In the genomic region with DNA sequence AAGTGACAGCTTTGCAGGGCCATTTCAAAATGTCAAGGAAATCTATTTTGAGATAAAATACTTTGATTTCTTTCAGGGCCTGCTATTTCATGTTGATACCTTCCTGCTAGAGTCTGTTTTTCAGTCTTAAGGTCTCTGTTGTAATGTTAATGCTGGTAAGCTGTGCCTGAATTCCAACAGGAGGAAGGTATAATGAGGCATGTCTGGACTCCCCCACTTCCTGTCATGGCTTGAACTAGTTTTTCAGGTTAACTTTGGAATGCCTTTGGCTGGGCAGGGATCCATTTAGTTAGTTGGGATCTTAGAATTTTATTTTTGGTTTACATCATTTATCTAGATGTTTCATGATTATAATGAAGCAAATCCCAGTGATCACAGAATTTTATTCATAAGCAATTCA, we compare ENCODE assay signal across 28 cellular contexts.
"Had no signal": no experiment of that assay in that cellular context is flagged by ENCODE, and none has a peak within 500 bp of the region (broad histone marks: within the 10 kb centered on the region; RNA-seq: fewer than 3 reads in every experiment).

No MANE protein-coding gene starts in this region.

- H3K4me1 Mint-ChIP-seq: activated naive CD4-positive, alpha-beta T cell treated with anti-CD3 and anti-CD28 coated beads, Interleukin-2, amount 50 U/mL, for 24 hours; brain; naive thymus-derived CD8-positive, alpha-beta T cell; stimulated activated naive B cell treated with anti-CD40 and anti-IgM and Interleukin-4, amounts not matched to agents 10 μg/mL and 1 μg/mL and 100 μg/mL, for 72 hours had no signal

- H3K36me3 ChIP-seq: esophagus squamous epithelium, gastroesophageal sphincter, heart left ventricle, lower lobe of right lung, sigmoid colon, vagina had no signal

- ATAC-seq: activated CD8-positive, alpha-beta T cell treated with anti-CD3 and anti-CD28 coated beads, Interleukin-2, amount 10 ng/mL, durations not matched to agents 7 days and 5 days; gastroesophageal sphincter; heart left ventricle; left lobe of liver; lower lobe of right lung; naive thymus-derived CD8-positive, alpha-beta T cell; stimulated activated naive B cell treated with anti-CD40 and anti-IgM and Interleukin-4, amounts not matched to agents 10 μg/mL and 1 μg/mL and 100 μg/mL, for 72 hours had no signal

- H3K9me3 Mint-ChIP-seq: activated naive CD4-positive, alpha-beta T cell treated with anti-CD3 and anti-CD28 coated beads, Interleukin-2, amount 50 U/mL, for 24 hours; activated T-helper 1 cell treated with anti-CD3 and anti-CD28 coated beads, Interleukin-12 subunit alpha, Interleukin-12 subunit beta, Interleukin-2, Interleukin-4 antibody, amounts not matched to agents 30 ng/mL and 10 ng/mL and 1 ng/mL, durations not matched to agents 14 hours and 24 hours and 36 hours; type B pancreatic cell had no signal

- H3K9me3 ChIP-seq: esophagus squamous epithelium, gastroesophageal sphincter, heart left ventricle, lower lobe of right lung, sigmoid colon, testis, vagina had no signal

- H3K4me3 ChIP-seq: esophagus squamous epithelium, gastroesophageal sphincter, heart left ventricle, lower lobe of right lung, sigmoid colon, smooth muscle cell, testis, vagina had no signal

- H3K27me3 ChIP-seq: esophagus squamous epithelium, gastroesophageal sphincter, heart left ventricle, sigmoid colon, testis, vagina had no signal

- H3K4me2 ChIP-seq: smooth muscle cell had no signal

- DNase-seq: activated CD4-positive, alpha-beta T cell treated with anti-CD3 and anti-CD28 coated beads for 1 hour; activated CD4-positive, alpha-beta T cell treated with anti-CD3 and anti-CD28 coated beads, Interleukin-2, amount 50 U/mL, for 1 hour; activated CD8-positive, alpha-beta T cell treated with anti-CD3 and anti-CD28 coated beads, Interleukin-2, amount 10 ng/mL, durations not matched to agents 7 days and 5 days; activated gamma-delta T cell; anterior cingulate cortex; central memory CD4-positive, alpha-beta T cell; dermis blood vessel endothelial cell; effector CD8-positive, alpha-beta T cell; esophagus squamous epithelium; heart left ventricle; kidney; lower lobe of right lung; naive thymus-derived CD8-positive, alpha-beta T cell; retina; sigmoid colon; stimulated activated CD4-positive, alpha-beta T cell treated with anti-CD3 and anti-CD28 coated beads, Interleukin-15, amount 100 ng/mL, for 24 hours; stimulated activated naive B cell treated with anti-CD40 and anti-IgM and Interleukin-4, amounts not matched to agents 10 μg/mL and 1 μg/mL and 100 μg/mL, for 72 hours; testis had no signal

- H3K4me3 Mint-ChIP-seq: activated CD8-positive, alpha-beta T cell treated with anti-CD3 and anti-CD28 coated beads, Interleukin-2, amount 10 ng/mL, durations not matched to agents 7 days and 5 days; activated naive CD4-positive, alpha-beta T cell treated with anti-CD3 and anti-CD28 coated beads, Interleukin-2, amount 50 U/mL, for 24 hours; activated T-helper 1 cell treated with anti-CD3 and anti-CD28 coated beads, Interleukin-12 subunit alpha, Interleukin-12 subunit beta, Interleukin-2, Interleukin-4 antibody, amounts not matched to agents 30 ng/mL and 10 ng/mL and 1 ng/mL, durations not matched to agents 14 hours and 24 hours and 36 hours; brain; mesothelial cell of epicardium; naive thymus-derived CD8-positive, alpha-beta T cell; stimulated activated naive B cell treated with anti-CD40 and anti-IgM and Interleukin-4, amounts not matched to agents 10 μg/mL and 1 μg/mL and 100 μg/mL, for 72 hours; type B pancreatic cell had no signal

- H3K27me3 Mint-ChIP-seq: activated naive CD4-positive, alpha-beta T cell treated with anti-CD3 and anti-CD28 coated beads, Interleukin-2, amount 50 U/mL, for 24 hours; naive thymus-derived CD8-positive, alpha-beta T cell; stimulated activated naive B cell treated with anti-CD40 and anti-IgM and Interleukin-4, amounts not matched to agents 10 μg/mL and 1 μg/mL and 100 μg/mL, for 72 hours; type B pancreatic cell had no signal

- FAIRE-seq: kidney had no signal

- H3K4me1 ChIP-seq: gastroesophageal sphincter, heart left ventricle, lower lobe of right lung, sigmoid colon, testis, vagina had no signal

- H3K36me3 Mint-ChIP-seq: activated naive CD4-positive, alpha-beta T cell treated with anti-CD3 and anti-CD28 coated beads, Interleukin-2, amount 50 U/mL, for 24 hours; brain; mesothelial cell of epicardium; naive thymus-derived CD8-positive, alpha-beta T cell; stimulated activated naive B cell treated with anti-CD40 and anti-IgM and Interleukin-4, amounts not matched to agents 10 μg/mL and 1 μg/mL and 100 μg/mL, for 72 hours; type B pancreatic cell had no signal

- H3K27ac Mint-ChIP-seq: activated CD8-positive, alpha-beta T cell treated with anti-CD3 and anti-CD28 coated beads, Interleukin-2, amount 10 ng/mL, durations not matched to agents 7 days and 5 days; activated naive CD4-positive, alpha-beta T cell treated with anti-CD3 and anti-CD28 coated beads, Interleukin-2, amount 50 U/mL, for 24 hours; activated T-helper 1 cell treated with anti-CD3 and anti-CD28 coated beads, Interleukin-12 subunit alpha, Interleukin-12 subunit beta, Interleukin-2, Interleukin-4 antibody, amounts not matched to agents 30 ng/mL and 10 ng/mL and 1 ng/mL, durations not matched to agents 14 hours and 24 hours and 36 hours; brain; mesothelial cell of epicardium; naive thymus-derived CD8-positive, alpha-beta T cell; stimulated activated naive B cell treated with anti-CD40 and anti-IgM and Interleukin-4, amounts not matched to agents 10 μg/mL and 1 μg/mL and 100 μg/mL, for 72 hours; type B pancreatic cell had no signal

- H3K27ac ChIP-seq: gastroesophageal sphincter, heart left ventricle, lower lobe of right lung, sigmoid colon, testis, vagina, VCaP had no signal
